ENCODE assay signal across 16 cellular contexts in the genomic region with DNA sequence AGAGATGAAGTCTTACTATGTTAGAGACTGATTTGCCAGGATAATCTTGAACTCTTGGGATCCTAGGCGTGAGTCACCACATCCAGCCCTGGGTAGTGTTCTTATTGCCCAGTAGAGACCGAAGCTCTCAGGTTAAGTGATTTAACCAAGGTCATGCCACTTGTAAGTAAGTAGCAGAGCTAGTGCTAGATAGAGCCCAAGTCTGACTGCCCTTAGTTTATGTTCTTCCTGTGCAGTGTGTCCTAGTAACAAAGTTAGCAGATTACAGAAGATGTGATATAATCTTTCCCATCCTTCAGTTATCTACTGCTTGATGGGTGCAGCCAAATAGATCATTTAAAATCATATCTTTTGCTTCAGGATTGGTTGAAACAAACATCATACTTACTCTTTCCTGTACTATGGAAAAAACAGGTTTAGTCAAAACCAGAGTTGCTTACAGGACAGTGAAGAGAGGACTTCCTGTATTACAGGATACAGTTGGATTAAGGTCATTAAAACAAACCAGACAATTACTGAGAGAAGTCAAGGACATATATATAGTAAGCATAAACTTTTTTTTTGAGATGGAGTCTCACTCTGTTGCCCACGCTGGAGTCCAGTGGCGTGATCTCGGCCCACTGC. TPM values are rescaled to one million over a fixed set of nuclear protein-coding genes. Genes with fewer than 3 reads are reported as not detected.
DNase-seq lines count a peak whose midpoint lies in the region; ATAC-seq and TF ChIP-seq lines count a peak whose summit lies in the region.
"Had no signal": no experiment of that assay in that cellular context is flagged by ENCODE, and none has a peak within 500 bp of the region (broad histone marks: within the 10 kb centered on the region; RNA-seq: fewer than 3 reads in every experiment).

No MANE protein-coding gene starts in this region.

- no peaks in the 10 kb centered on the region for H3K27me3 Mint-ChIP-seq in H9 (ENCODE audit: low read depth)
- no peaks in the 10 kb centered on the region for H3K27me3 Mint-ChIP-seq in activated T-helper 2 cell treated with anti-CD3 and anti-CD28 coated beads, Interferon-gamma antibody, Interleukin-2, Interleukin-4, amounts not matched to agents 10 μg/mL and 5 μg/mL and 100 μg/mL, durations not matched to agents 14 hours and 24 hours and 36 hours (ENCODE audit: low read depth)

- no peak overlapping the region for H3T11ph ChIP-seq in H9 (ENCODE audit: low read length)

- H2BK120ac ChIP-seq in H9 (ENCODE audit: low read depth, low read length, poor library complexity, severe bottlenecking) (no peak overlapping the region), mesenchymal stem cell (ENCODE audit: low read depth, low read length) (no peak overlapping the region)

- H3K79me2 ChIP-seq in H9 (ENCODE audit: insufficient read depth, low read length), result peaks cover 29% of the 10 kb centered on the region

- H4K91ac ChIP-seq in H9 (ENCODE audit: insufficient read length, low read depth, low read length) (no peak overlapping the region), mesenchymal stem cell (ENCODE audit: low read length) (no peak overlapping the region)

- intact Hi-C loops in activated T-helper 2 cell treated with anti-CD3 and anti-CD28 coated beads, Interferon-gamma antibody, Interleukin-2, Interleukin-4, amounts not matched to agents 10 μg/mL and 5 μg/mL and 100 μg/mL, durations not matched to agents 14 hours and 24 hours and 36 hours (cut with micrococcal nuclease), result no loop called here

- H2AFZ ChIP-seq in H9 (ENCODE audit: low read length) (no peak overlapping the region), mesenchymal stem cell (ENCODE audit: low read depth, low read length) (no peak overlapping the region)
- H2AFZ ChIP-seq: parathyroid adenoma had no signal

- H2BK12ac ChIP-seq in H9 (ENCODE audit: insufficient read length, low read depth, low read length), result no peak overlapping the region
- H2BK12ac ChIP-seq in mesenchymal stem cell (ENCODE audit: low read length in 2 of 2), result no peak overlapping the region

- H3K9me3 ChIP-seq in BLaER1 treated with 17β-estradiol and CSF1 and Interleukin-3, amounts not matched to agents 10 nM and 100 nM (replicated peaks in 1 of 11), result peaks cover 0 to 5% (median 0%) of the 10 kb centered on the region in 11 experiments; a peak in 1 of 22 replicates
- H3K9me3 ChIP-seq in H9 (ENCODE audit: control insufficient read depth, low read depth, low read length) (no peaks in the 10 kb centered on the region), mesenchymal stem cell (ENCODE audit: control insufficient read depth, low read length) (no peaks in the 10 kb centered on the region)

- no peak overlapping the region for H3K56ac ChIP-seq in H9 (ENCODE audit: insufficient read length, low read depth, low read length)

- H3K4me1 Mint-ChIP-seq in H9, result peaks cover 2 to 3% of the 10 kb centered on the region in 2 experiments; a peak in 2 of 4 replicates
- peaks cover 42% of the 10 kb centered on the region for H3K4me1 Mint-ChIP-seq in activated T-helper 2 cell treated with anti-CD3 and anti-CD28 coated beads, Interferon-gamma antibody, Interleukin-2, Interleukin-4, amounts not matched to agents 10 μg/mL and 5 μg/mL and 100 μg/mL, durations not matched to agents 14 hours and 24 hours and 36 hours (ENCODE audit: low read depth)

- H3K14ac ChIP-seq in H9 (ENCODE audit: insufficient read depth, low read length) (no peak overlapping the region), mesenchymal stem cell (ENCODE audit: low read length in 2 of 2) (no peak overlapping the region)

- H3K4ac ChIP-seq in H9 (ENCODE audit: low read depth, low read length) (no peak overlapping the region), mesenchymal stem cell (ENCODE audit: low read depth in 1 of 2, low read length in 2 of 2) (no peak overlapping the region)

- no peaks in the 10 kb centered on the region for H3K23me2 ChIP-seq in H9 (ENCODE audit: insufficient read length, low read depth, low read length, poor library complexity, severe bottlenecking)

- H3K4me1 ChIP-seq in BLaER1 treated with 17β-estradiol and CSF1 and Interleukin-3, amounts not matched to agents 10 nM and 100 nM, result peaks cover 49 to 66% (median 56%) of the 10 kb centered on the region in 10 experiments
- H3K4me1 ChIP-seq in H9 (ENCODE audit: insufficient read depth, low read length) (peaks cover 3% of the 10 kb centered on the region; the same call in 1 of the 2 replicates), mesenchymal stem cell (ENCODE audit: control insufficient read depth, insufficient read depth, low read depth, low read length) (peaks cover 5% of the 10 kb centered on the region)

- no peak overlapping the region for H4K8ac ChIP-seq in H9 (replicated peaks; ENCODE audit: insufficient read length, low read depth, low read length)
- no peak overlapping the region for H4K8ac ChIP-seq in mesenchymal stem cell (ENCODE audit: low read length)

- no peak overlapping the region for H4K5ac ChIP-seq in H9 (ENCODE audit: insufficient read length, low read depth, low read length)

- peaks cover 18 to 46% (median 41%) of the 10 kb centered on the region in 3 experiments for H3K36me3 Mint-ChIP-seq in H9 (ENCODE audit: insufficient read depth in 1 of 3, low read depth in 3 of 3)
- peaks cover 71% of the 10 kb centered on the region for H3K36me3 Mint-ChIP-seq in activated T-helper 2 cell treated with anti-CD3 and anti-CD28 coated beads, Interferon-gamma antibody, Interleukin-2, Interleukin-4, amounts not matched to agents 10 μg/mL and 5 μg/mL and 100 μg/mL, durations not matched to agents 14 hours and 24 hours and 36 hours (ENCODE audit: low read depth)

- H3K27ac Mint-ChIP-seq in H9, result no peak overlapping the region
- peak overlapping the region; percentile 74 for H3K27ac Mint-ChIP-seq in activated T-helper 2 cell treated with anti-CD3 and anti-CD28 coated beads, Interferon-gamma antibody, Interleukin-2, Interleukin-4, amounts not matched to agents 10 μg/mL and 5 μg/mL and 100 μg/mL, durations not matched to agents 14 hours and 24 hours and 36 hours

- H3K36me3 ChIP-seq in BLaER1 treated with 17β-estradiol and CSF1 and Interleukin-3, amounts not matched to agents 10 nM and 100 nM, result peaks cover 55 to 85% (median 77%) of the 10 kb centered on the region in 11 experiments
- H3K36me3 ChIP-seq in mesenchymal stem cell (ENCODE audit: control insufficient read depth in 1 of 2, insufficient read depth in 2 of 2, low read depth in 1 of 2, low read length in 2 of 2), result peaks cover 9 to 53% of the 10 kb centered on the region in 2 experiments

- no CpG with 5 or more reads among the region's 5 CpGs for WGBS in H9 (ENCODE audit: extremely low coverage, insufficient read length, low lambda C conversion rate)
- WGBS in mesenchymal stem cell, result 74% methylated on average over 5 of the region's 5 CpGs

- DNase-seq in H9, result no peak
- no peak for DNase-seq in activated T-helper 2 cell treated with anti-CD3 and anti-CD28 coated beads, Interferon-gamma antibody, Interleukin-2, Interleukin-4, amounts not matched to agents 10 μg/mL and 5 μg/mL and 100 μg/mL, durations not matched to agents 14 hours and 24 hours and 36 hours (ENCODE audit: low spot score)
- DNase-seq in mesenchymal stem cell, result peak; percentile 57
- DNase-seq in NCI-H526 treated with DMSO at 0.1 percent for 48 hours (lab: John Stamatoyannopoulos, UW), result no peak
- DNase-seq in HCEC 1CT, result no peak
- DNase-seq: activated CD8-positive, alpha-beta memory T cell treated with anti-CD3 and anti-CD28 coated beads for 24 hours; cerebellar nuclear complex; DMS153; Karpas-422; kidney; NCI-H1694; NCI-H774 had no signal

- no peaks in the 10 kb centered on the region for H3K9me3 Mint-ChIP-seq in H9
- H3K9me3 Mint-ChIP-seq in activated T-helper 2 cell treated with anti-CD3 and anti-CD28 coated beads, Interferon-gamma antibody, Interleukin-2, Interleukin-4, amounts not matched to agents 10 μg/mL and 5 μg/mL and 100 μg/mL, durations not matched to agents 14 hours and 24 hours and 36 hours, result no peaks in the 10 kb centered on the region

- H2AK5ac ChIP-seq in H9 (ENCODE audit: insufficient read length, low read length) (no peak overlapping the region), mesenchymal stem cell (ENCODE audit: low read length, severe bottlenecking) (no peak overlapping the region)

- no peak for TF ChIP-seq CTCF in H9 (conservative IDR thresholded peaks at IDR 0.05)

- H3K4me3 Mint-ChIP-seq in H9, result no peak overlapping the region
- H3K4me3 Mint-ChIP-seq in activated T-helper 2 cell treated with anti-CD3 and anti-CD28 coated beads, Interferon-gamma antibody, Interleukin-2, Interleukin-4, amounts not matched to agents 10 μg/mL and 5 μg/mL and 100 μg/mL, durations not matched to agents 14 hours and 24 hours and 36 hours (ENCODE audit: low read depth), result no peak overlapping the region

- no peak overlapping the region for H2BK20ac ChIP-seq in H9 (ENCODE audit: low read depth, low read length, poor library complexity, severe bottlenecking)

- H3K23ac ChIP-seq in H9 (ENCODE audit: insufficient read length, low read depth, low read length) (no peak overlapping the region), mesenchymal stem cell (ENCODE audit: low read length in 2 of 2) (no peak overlapping the region)

- H3K18ac ChIP-seq in H9 (ENCODE audit: insufficient read length, low read depth, low read length) (no peak overlapping the region), mesenchymal stem cell (ENCODE audit: low read depth in 1 of 2, low read length in 2 of 2) (no peak overlapping the region)

- H2BK15ac ChIP-seq in H9 (ENCODE audit: low read depth, low read length) (no peak overlapping the region), mesenchymal stem cell (ENCODE audit: low read depth, poor library complexity, severe bottlenecking) (no peak overlapping the region)

- H3K4me3 ChIP-seq in BLaER1 treated with 17β-estradiol and CSF1 and Interleukin-3, amounts not matched to agents 10 nM and 100 nM, result no peak overlapping the region
- no peak overlapping the region for H3K4me3 ChIP-seq in mesenchymal stem cell (ENCODE audit: insufficient read depth in 1 of 2, low read depth in 1 of 2, low read length in 2 of 2)

- H3K4me2 ChIP-seq in BLaER1 treated with 17β-estradiol and CSF1 and Interleukin-3, amounts not matched to agents 10 nM and 100 nM, result peak overlapping the region in 8 of 11 experiments; percentile 14 to 97 (median 86); a peak in 13 of 22 replicates
- H3K4me2 ChIP-seq in H9 (ENCODE audit: insufficient read depth, insufficient read length, low read length), result no peak overlapping the region
- no peak overlapping the region for H3K4me2 ChIP-seq in mesenchymal stem cell (ENCODE audit: low read length, poor library complexity, severe bottlenecking)

- H3K79me1 ChIP-seq in H9 (ENCODE audit: insufficient read depth, low read depth, low read length, poor library complexity, severe bottlenecking) (peaks cover 11% of the 10 kb centered on the region), mesenchymal stem cell (replicated peaks; ENCODE audit: low read length, poor library complexity, severe bottlenecking) (peaks cover 9% of the 10 kb centered on the region)

- peaks cover 48 to 100% (median 96%) of the 10 kb centered on the region in 11 experiments for H4K20me1 ChIP-seq in BLaER1 treated with 17β-estradiol and CSF1 and Interleukin-3, amounts not matched to agents 10 nM and 100 nM
- H4K20me1 ChIP-seq in H9 (ENCODE audit: control insufficient read depth, insufficient read depth, insufficient read length), result no peaks in the 10 kb centered on the region

- H3K27ac ChIP-seq in BLaER1 treated with 17β-estradiol and CSF1 and Interleukin-3, amounts not matched to agents 10 nM and 100 nM, result peak overlapping the region in 9 of 11 experiments; percentile 1 to 42 (median 16); a peak in 10 of 22 replicates
- H3K27ac ChIP-seq in H9 (ENCODE audit: insufficient read length, low read depth, low read length), result no peak overlapping the region
- H3K27ac ChIP-seq in mesenchymal stem cell (ENCODE audit: low read length, poor library complexity, severe bottlenecking), result no peak overlapping the region
- H3K27ac ChIP-seq: parathyroid adenoma had no signal

- no peaks in the 10 kb centered on the region for H3K27me3 ChIP-seq in BLaER1 treated with 17β-estradiol and CSF1 and Interleukin-3, amounts not matched to agents 10 nM and 100 nM
- H3K27me3 ChIP-seq in H9 (ENCODE audit: insufficient read depth, low read length) (no peaks in the 10 kb centered on the region), mesenchymal stem cell (ENCODE audit: control insufficient read depth in 1 of 2, insufficient read depth in 1 of 2, low read length in 2 of 2) (no peaks in the 10 kb centered on the region)

- H3K9ac ChIP-seq in BLaER1 treated with 17β-estradiol and CSF1 and Interleukin-3, amounts not matched to agents 10 nM and 100 nM, result peak overlapping the region in 1 of 11 experiments; percentile 25; a peak in 1 of 22 replicates
- H3K9ac ChIP-seq in H9 (ENCODE audit: extremely low read depth, insufficient read length, low read length) (peak overlapping the region; percentile 19), mesenchymal stem cell (ENCODE audit: low read length) (no peak overlapping the region)
- H3K9ac ChIP-seq: parathyroid adenoma had no signal

- H2BK5ac ChIP-seq in H9 (ENCODE audit: insufficient read length, low read length), result no peak overlapping the region
- H2BK5ac ChIP-seq in mesenchymal stem cell (ENCODE audit: low read depth, low read length, poor library complexity, severe bottlenecking), result no peak overlapping the region

- no peak for ATAC-seq in HG03378 (IDR thresholded peaks at IDR 0.05; ENCODE audit: unreplicated experiment)
- ATAC-seq in GM18867 (IDR thresholded peaks at IDR 0.05; ENCODE audit: unreplicated experiment), result no peak

RNA-seq across cellular contexts. Expression of gene PABPC1L, which starts 9.5 kb away (rescaled TPM):
- 83.5 and 92.0 TPM in 2 replicates for total RNA-seq in H9 (2021)
- 83.6 and 94.1 TPM in 2 replicates for total RNA-seq in activated T-helper 2 cell treated with anti-CD3 and anti-CD28 coated beads, Interferon-gamma antibody, Interleukin-2, Interleukin-4, amounts not matched to agents 10 μg/mL and 5 μg/mL and 100 μg/mL, durations not matched to agents 14 hours and 24 hours and 36 hours
- polyA plus RNA-seq in mesenchymal stem cell (2013, experiment 1 of 2), result 16.4 TPM
- polyA plus RNA-seq in mesenchymal stem cell (2013, experiment 2 of 2), result 13.8 TPM

RNA-seq across cellular contexts. Expression of gene YWHAB, which starts 14.8 kb away (rescaled TPM):
- total RNA-seq in H9 (2021), result 203 and 204 TPM in 2 replicates
- total RNA-seq in activated T-helper 2 cell treated with anti-CD3 and anti-CD28 coated beads, Interferon-gamma antibody, Interleukin-2, Interleukin-4, amounts not matched to agents 10 μg/mL and 5 μg/mL and 100 μg/mL, durations not matched to agents 14 hours and 24 hours and 36 hours, result 221 and 225 TPM in 2 replicates
- polyA plus RNA-seq in mesenchymal stem cell (2013, experiment 1 of 2), result 244 TPM
- polyA plus RNA-seq in mesenchymal stem cell (2013, experiment 2 of 2), result 253 TPM

RNA-seq across cellular contexts. Expression of gene TOMM34, which starts 59.9 kb away (rescaled TPM):
- 37.5 and 40.1 TPM in 2 replicates for total RNA-seq in H9 (2021)
- 59.5 and 62.1 TPM in 2 replicates for total RNA-seq in activated T-helper 2 cell treated with anti-CD3 and anti-CD28 coated beads, Interferon-gamma antibody, Interleukin-2, Interleukin-4, amounts not matched to agents 10 μg/mL and 5 μg/mL and 100 μg/mL, durations not matched to agents 14 hours and 24 hours and 36 hours
- 17.0 TPM for polyA plus RNA-seq in mesenchymal stem cell (2013, experiment 1 of 2)
- polyA plus RNA-seq in mesenchymal stem cell (2013, experiment 2 of 2), result 17.5 TPM

Comparison
In these comparisons a context has a peak if more than half of its experiments do, and no peak if none do; other contexts are left out.
1. H3K27ac ChIP-seq: peak in BLaER1 treated with 17β-estradiol and CSF1 and Interleukin-3, amounts not matched to agents 10 nM and 100 nM (9 of 11); none in H9 (single experiment) and mesenchymal stem cell (single experiment).
2. H3K4me2 ChIP-seq: peak in BLaER1 treated with 17β-estradiol and CSF1 and Interleukin-3, amounts not matched to agents 10 nM and 100 nM (8 of 11); none in H9 (single experiment) and mesenchymal stem cell (single experiment).